ENCODE assay signal across 9 cellular contexts in genomic region chr9:136110082-136111061, GRCh38. TPM values are rescaled to one million over a fixed set of nuclear protein-coding genes. Genes with fewer than 3 reads are reported as not detected.
DNase-seq lines count a peak whose midpoint lies in the region; ATAC-seq and TF ChIP-seq lines count a peak whose summit lies in the region.
"Had no signal": no experiment of that assay in that cellular context is flagged by ENCODE, and none has a peak within 500 bp of the region (broad histone marks: within the 10 kb centered on the region; RNA-seq: fewer than 3 reads in every experiment).

No MANE protein-coding gene starts in this region.

- H3K36me3 Mint-ChIP-seq in Caco-2 (ENCODE audit: insufficient read depth, unreplicated experiment) = peaks cover 20% of the 10 kb centered on the region

- no TSS peak for BruUV-seq in Caco-2 (replicated peaks; lab: Mats Ljungman, UMichigan)

- TF ChIP-seq CTCF in Caco-2 (IDR thresholded peaks at IDR 0.05; ENCODE audit: insufficient read depth in 1 of 2, low read depth in 1 of 2, low read length in 1 of 2, severe bottlenecking in 1 of 2, unreplicated experiment in 1 of 2) (peak in 1 of 2 experiments; percentile 13), gastroesophageal sphincter (IDR thresholded peaks at IDR 0.05) (peak in 1 of 4 experiments; percentile 48)

- peak overlapping the region in 3 of 4 donors; percentile 86 to 88 (median 87) for H3K27ac ChIP-seq in gastroesophageal sphincter

- WGBS in gastroesophageal sphincter (ENCODE audit: low coverage in 1 of 2), 2 donors = 0 to 16% methylated on average over 2 to 18 of the region's 42 CpGs

- peaks cover 24% of the 10 kb centered on the region for H3K4me1 ChIP-seq in Caco-2
- H3K4me1 ChIP-seq in gastroesophageal sphincter = peaks cover 2 to 68% (median 27%) of the 10 kb centered on the region in 3 donors

- TF ChIP-seq POLR2A in gastroesophageal sphincter (IDR thresholded peaks at IDR 0.05) = no peak

- intact Hi-C loops in Caco-2 (cut with micrococcal nuclease; ENCODE audit: unreplicated experiment) = no loop called here

- DNase-seq in Caco-2 (no peak), skeletal muscle cell (ENCODE audit: low read depth) (no peak), NCI-H774 (lab: John Stamatoyannopoulos, UW) (no peak), NCI-H345 treated with DMSO at 0.1 percent for 48 hours (lab: John Stamatoyannopoulos, UW; ENCODE audit: unreplicated experiment) (no peak)
- DNase-seq in activated CD8-positive, alpha-beta memory T cell treated with anti-CD3 and anti-CD28 coated beads, Interleukin-2, amount 50 U/mL, for 4 hours = peak; percentile 41

- no peak overlapping the region for H3K27ac Mint-ChIP-seq in Caco-2 (ENCODE audit: unreplicated experiment)

- no peaks in the 10 kb centered on the region for H3K9me3 Mint-ChIP-seq in Caco-2 (ENCODE audit: unreplicated experiment)

- TF ChIP-seq EP300 in gastroesophageal sphincter (IDR thresholded peaks at IDR 0.05) = no peak

- H3K27me3 ChIP-seq in Caco-2 (replicated peaks; ENCODE audit: control insufficient read depth, insufficient read depth, low read length) (no peaks in the 10 kb centered on the region), gastroesophageal sphincter (no peaks in the 10 kb centered on the region)
- H3K27me3 ChIP-seq: right lobe of liver had no signal

- POLR2A ChIA-PET in Caco-2 (lab: Charles Lee) = no interaction called here

- H3K9me3 ChIP-seq in Caco-2 (no peaks in the 10 kb centered on the region), gastroesophageal sphincter (no peaks in the 10 kb centered on the region)
- H3K9me3 ChIP-seq: right lobe of liver had no signal

- ATAC-seq in HG02588 (IDR thresholded peaks at IDR 0.05; ENCODE audit: unreplicated experiment) (peak; percentile 1), gastroesophageal sphincter (no peak), HG03097 (IDR thresholded peaks at IDR 0.05; ENCODE audit: low FRiP score, unreplicated experiment) (no peak)

- H3K4me3 ChIP-seq in Caco-2 (ENCODE audit: low read depth, low read length) (peak overlapping the region; percentile 40), gastroesophageal sphincter (peak overlapping the region; percentile 13 to 48), skeletal muscle cell (ENCODE audit: low read depth, low read length) (peak overlapping the region; percentile 27)

- H3K36me3 ChIP-seq in Caco-2 (ENCODE audit: control insufficient read depth, insufficient read depth, low read length) (peaks cover 1% of the 10 kb centered on the region; the same call in 1 of the 2 replicates), gastroesophageal sphincter (peaks cover 0 to 19% of the 10 kb centered on the region in 2 donors)
- H3K36me3 ChIP-seq: right lobe of liver had no signal

- CTCF ChIA-PET in Caco-2 (lab: Charles Lee) = interaction anchor here (0.8 to 1.2 kb wide), 2 partner anchors 143 to 203 kb away, joined by 3 to 4 read pairs; partner anchors contain the start of gene CAMSAP1

- peak overlapping the region; percentile 69 for H3K4me3 Mint-ChIP-seq in Caco-2 (ENCODE audit: unreplicated experiment)

- no peaks in the 10 kb centered on the region for H3K4me1 Mint-ChIP-seq in Caco-2 (ENCODE audit: low read depth, unreplicated experiment)

- no peaks in the 10 kb centered on the region for H3K27me3 Mint-ChIP-seq in Caco-2 (ENCODE audit: insufficient read depth, unreplicated experiment)

RNA-seq across cellular contexts. Expression of gene TMEM250, which starts 8.3 kb away (rescaled TPM):
- total RNA-seq in Caco-2 (2022) (35.6 and 38.2 TPM in 2 replicates), gastroesophageal sphincter (10 to 100 TPM; 28.7 to 66.1 (median 45.3) TPM)

RNA-seq across cellular contexts. Expression of gene NACC2, which starts 15.3 kb away (rescaled TPM):
- total RNA-seq in Caco-2 (2022) (20.3 and 22.0 TPM in 2 replicates), gastroesophageal sphincter (100 to 1,000 TPM in 3 of 4 donors, 10 to 100 TPM in 1; 71.4 to 209 (median 110) TPM)
